Comparison of ENCODE assay signal across 16 cellular contexts in genomic region chr6:140045116-140045515, GRCh38.
"Had no signal": no experiment of that assay in that cellular context is flagged by ENCODE, and none has a peak within 500 bp of the region (broad histone marks: within the 10 kb centered on the region; RNA-seq: fewer than 3 reads in every experiment).

No MANE protein-coding gene starts in this region.

- H3K79me2 ChIP-seq: parathyroid adenoma had no signal

- ATAC-seq: activated CD8-positive, alpha-beta T cell treated with anti-CD3 and anti-CD28 coated beads for 36 hours; activated T-cell treated with anti-CD3 and anti-CD28 coated beads, Interleukin-2, amount 50 U/mL, for 4 hours; esophagus mucosa; naive thymus-derived CD4-positive, alpha-beta T cell; stimulated activated memory B cell treated with anti-CD40 and anti-IgM and Interleukin-4, amounts not matched to agents 10 μg/mL and 1 μg/mL and 100 μg/mL, for 72 hours; WTC11 had no signal

- H3K27me3 Mint-ChIP-seq: stimulated activated memory B cell treated with anti-CD40 and anti-IgM and Interleukin-4, amounts not matched to agents 10 μg/mL and 1 μg/mL and 100 μg/mL, for 72 hours had no signal

- H3K4me3 Mint-ChIP-seq: activated CD8-positive, alpha-beta T cell treated with anti-CD3 and anti-CD28 coated beads for 36 hours; activated naive CD4-positive, alpha-beta T cell treated with anti-CD3 and anti-CD28 coated beads, Interleukin-2, amount 50 U/mL, for 24 hours; activated T-cell treated with anti-CD3 and anti-CD28 coated beads, Interleukin-2, amount 50 U/mL, for 4 hours; naive thymus-derived CD4-positive, alpha-beta T cell; stimulated activated memory B cell treated with anti-CD40 and anti-IgM and Interleukin-4, amounts not matched to agents 10 μg/mL and 1 μg/mL and 100 μg/mL, for 72 hours; WTC11 had no signal

- H3K27ac Mint-ChIP-seq: activated CD8-positive, alpha-beta T cell treated with anti-CD3 and anti-CD28 coated beads for 36 hours; activated naive CD4-positive, alpha-beta T cell treated with anti-CD3 and anti-CD28 coated beads, Interleukin-2, amount 50 U/mL, for 24 hours; naive thymus-derived CD4-positive, alpha-beta T cell; stimulated activated memory B cell treated with anti-CD40 and anti-IgM and Interleukin-4, amounts not matched to agents 10 μg/mL and 1 μg/mL and 100 μg/mL, for 72 hours; WTC11 had no signal

- H3K27ac ChIP-seq: parathyroid adenoma, tibial artery had no signal

- H3K9ac ChIP-seq: parathyroid adenoma had no signal

- H3K9me3 Mint-ChIP-seq: activated naive CD4-positive, alpha-beta T cell treated with anti-CD3 and anti-CD28 coated beads, Interleukin-2, amount 50 U/mL, for 24 hours; activated T-cell treated with anti-CD3 and anti-CD28 coated beads, Interleukin-2, amount 50 U/mL, for 4 hours; stimulated activated memory B cell treated with anti-CD40 and anti-IgM and Interleukin-4, amounts not matched to agents 10 μg/mL and 1 μg/mL and 100 μg/mL, for 72 hours; WTC11 had no signal

- H2AFZ ChIP-seq: parathyroid adenoma had no signal

- H3K36me3 Mint-ChIP-seq: activated naive CD4-positive, alpha-beta T cell treated with anti-CD3 and anti-CD28 coated beads, Interleukin-2, amount 50 U/mL, for 24 hours; naive thymus-derived CD4-positive, alpha-beta T cell; stimulated activated memory B cell treated with anti-CD40 and anti-IgM and Interleukin-4, amounts not matched to agents 10 μg/mL and 1 μg/mL and 100 μg/mL, for 72 hours; WTC11 had no signal

- H3K4me1 Mint-ChIP-seq: activated naive CD4-positive, alpha-beta T cell treated with anti-CD3 and anti-CD28 coated beads, Interleukin-2, amount 50 U/mL, for 24 hours; stimulated activated memory B cell treated with anti-CD40 and anti-IgM and Interleukin-4, amounts not matched to agents 10 μg/mL and 1 μg/mL and 100 μg/mL, for 72 hours had no signal

- DNase-seq: activated CD4-positive, alpha-beta T cell treated with anti-CD3 and anti-CD28 coated beads for 4 hours; activated CD8-positive, alpha-beta T cell treated with anti-CD3 and anti-CD28 coated beads for 36 hours; activated effector memory CD4-positive, alpha-beta T cell treated with Interleukin-2 at 50 U/mL for 16 hours; activated T-cell treated with anti-CD3 and anti-CD28 coated beads, Interleukin-2, amount 50 U/mL, for 4 hours; caudate nucleus; hypothalamus; naive thymus-derived CD4-positive, alpha-beta T cell; stimulated activated CD4-positive, alpha-beta T cell treated with anti-CD3 and anti-CD28 coated beads, Interleukin-2, amount 100 ng/mL, for 48 hours; T-helper 2 cell; tibial artery had no signal

- H3K27me3 ChIP-seq: tibial artery had no signal

- H3K4me3 ChIP-seq: lung, tibial artery had no signal

- H3K9me3 ChIP-seq: tibial artery had no signal

- H3K36me3 ChIP-seq: tibial artery had no signal
